3 cellular contexts compared by ENCODE assay signal in the genomic region with DNA sequence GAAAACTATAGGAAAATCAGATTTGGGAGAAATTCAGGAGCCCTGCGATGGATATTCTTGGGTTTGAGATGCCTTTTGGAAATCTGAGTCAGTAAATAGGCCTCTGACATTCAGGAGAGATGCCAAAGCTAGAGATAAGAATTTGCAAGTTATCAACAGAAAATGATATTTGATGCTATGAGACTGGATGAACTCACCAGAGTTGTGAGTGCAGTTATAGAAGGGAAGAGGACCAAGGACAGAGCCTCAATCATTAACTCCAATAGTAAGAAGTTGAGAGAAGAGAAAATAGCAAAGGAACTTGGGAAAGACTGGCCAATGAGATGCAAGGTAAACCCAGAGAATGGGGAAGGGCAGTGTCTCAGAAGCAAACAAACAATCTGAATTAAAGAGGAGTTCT.
A peak's percentile ranks its signal among the peaks of the same experiment; 100 is the strongest.
TF ChIP-seq lines count a peak whose summit lies in the region.

No MANE protein-coding gene starts in this region.

TF ChIP-seq in HEK293, 187 proteins besides CTCF, POLR2A, EP300 and RAD21:
- TF ChIP-seq, protein P1, sequence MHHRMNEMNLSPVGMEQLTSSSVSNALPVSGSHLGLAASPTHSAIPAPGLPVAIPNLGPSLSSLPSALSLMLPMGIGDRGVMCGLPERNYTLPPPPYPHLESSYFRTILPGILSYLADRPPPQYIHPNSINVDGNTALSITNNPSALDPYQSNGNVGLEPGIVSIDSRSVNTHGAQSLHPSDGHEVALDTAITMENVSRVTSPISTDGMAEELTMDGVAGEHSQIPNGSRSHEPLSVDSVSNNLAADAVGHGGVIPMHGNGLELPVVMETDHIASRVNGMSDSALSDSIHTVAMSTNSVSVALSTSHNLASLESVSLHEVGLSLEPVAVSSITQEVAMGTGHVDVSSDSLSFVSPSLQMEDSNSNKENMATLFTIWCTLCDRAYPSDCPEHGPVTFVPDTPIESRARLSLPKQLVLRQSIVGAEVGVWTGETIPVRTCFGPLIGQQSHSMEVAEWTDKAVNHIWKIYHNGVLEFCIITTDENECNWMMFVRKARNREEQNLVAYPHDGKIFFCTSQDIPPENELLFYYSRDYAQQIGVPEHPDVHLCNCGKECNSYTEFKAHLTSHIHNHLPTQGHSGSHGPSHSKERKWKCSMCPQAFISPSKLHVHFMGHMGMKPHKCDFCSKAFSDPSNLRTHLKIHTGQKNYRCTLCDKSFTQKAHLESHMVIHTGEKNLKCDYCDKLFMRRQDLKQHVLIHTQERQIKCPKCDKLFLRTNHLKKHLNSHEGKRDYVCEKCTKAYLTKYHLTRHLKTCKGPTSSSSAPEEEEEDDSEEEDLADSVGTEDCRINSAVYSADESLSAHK (tag by site-specific recombination; IDR thresholded peaks at IDR 0.05), result no peak
- TF ChIP-seq ZNF341 (tag by site-specific recombination; IDR thresholded peaks at IDR 0.05; ENCODE audit: low read depth) (no peak), WT1 (tag by site-specific recombination; IDR thresholded peaks at IDR 0.05) (no peak), ZNF416 (tag by site-specific recombination; IDR thresholded peaks at IDR 0.05) (no peak), ZNF621 (tag by site-specific recombination; IDR thresholded peaks at IDR 0.05) (no peak), ZNF19 (tag by site-specific recombination; IDR thresholded peaks at IDR 0.05; ENCODE audit: low read depth) (no peak)
- TF ChIP-seq, protein P2, sequence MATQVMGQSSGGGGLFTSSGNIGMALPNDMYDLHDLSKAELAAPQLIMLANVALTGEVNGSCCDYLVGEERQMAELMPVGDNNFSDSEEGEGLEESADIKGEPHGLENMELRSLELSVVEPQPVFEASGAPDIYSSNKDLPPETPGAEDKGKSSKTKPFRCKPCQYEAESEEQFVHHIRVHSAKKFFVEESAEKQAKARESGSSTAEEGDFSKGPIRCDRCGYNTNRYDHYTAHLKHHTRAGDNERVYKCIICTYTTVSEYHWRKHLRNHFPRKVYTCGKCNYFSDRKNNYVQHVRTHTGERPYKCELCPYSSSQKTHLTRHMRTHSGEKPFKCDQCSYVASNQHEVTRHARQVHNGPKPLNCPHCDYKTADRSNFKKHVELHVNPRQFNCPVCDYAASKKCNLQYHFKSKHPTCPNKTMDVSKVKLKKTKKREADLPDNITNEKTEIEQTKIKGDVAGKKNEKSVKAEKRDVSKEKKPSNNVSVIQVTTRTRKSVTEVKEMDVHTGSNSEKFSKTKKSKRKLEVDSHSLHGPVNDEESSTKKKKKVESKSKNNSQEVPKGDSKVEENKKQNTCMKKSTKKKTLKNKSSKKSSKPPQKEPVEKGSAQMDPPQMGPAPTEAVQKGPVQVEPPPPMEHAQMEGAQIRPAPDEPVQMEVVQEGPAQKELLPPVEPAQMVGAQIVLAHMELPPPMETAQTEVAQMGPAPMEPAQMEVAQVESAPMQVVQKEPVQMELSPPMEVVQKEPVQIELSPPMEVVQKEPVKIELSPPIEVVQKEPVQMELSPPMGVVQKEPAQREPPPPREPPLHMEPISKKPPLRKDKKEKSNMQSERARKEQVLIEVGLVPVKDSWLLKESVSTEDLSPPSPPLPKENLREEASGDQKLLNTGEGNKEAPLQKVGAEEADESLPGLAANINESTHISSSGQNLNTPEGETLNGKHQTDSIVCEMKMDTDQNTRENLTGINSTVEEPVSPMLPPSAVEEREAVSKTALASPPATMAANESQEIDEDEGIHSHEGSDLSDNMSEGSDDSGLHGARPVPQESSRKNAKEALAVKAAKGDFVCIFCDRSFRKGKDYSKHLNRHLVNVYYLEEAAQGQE (tag by site-specific recombination; IDR thresholded peaks at IDR 0.05), result 0 out of 2 replicates have a peak, but pooled peaks have one; percentile 36

TF ChIP-seq in GM12878, 131 proteins besides CTCF, POLR2A, EP300 and RAD21:
- TF ChIP-seq EED (IDR thresholded peaks at IDR 0.05; ENCODE audit: low read depth) (no peak), KDM1A (IDR thresholded peaks at IDR 0.05; ENCODE audit: borderline replicate concordance) (no peak), STAT1 (conservative IDR thresholded peaks at IDR 0.05) (no peak), NR2F1 (conservative IDR thresholded peaks at IDR 0.05) (no peak), FOS (IDR thresholded peaks at IDR 0.05; ENCODE audit: borderline replicate concordance, extremely low read depth, insufficient read length) (no peak), MYC (IDR thresholded peaks at IDR 0.05; ENCODE audit: insufficient read depth, insufficient read length, insufficient replicate concordance, low read length, severe bottlenecking) (no peak)
- TF ChIP-seq, protein P3, sequence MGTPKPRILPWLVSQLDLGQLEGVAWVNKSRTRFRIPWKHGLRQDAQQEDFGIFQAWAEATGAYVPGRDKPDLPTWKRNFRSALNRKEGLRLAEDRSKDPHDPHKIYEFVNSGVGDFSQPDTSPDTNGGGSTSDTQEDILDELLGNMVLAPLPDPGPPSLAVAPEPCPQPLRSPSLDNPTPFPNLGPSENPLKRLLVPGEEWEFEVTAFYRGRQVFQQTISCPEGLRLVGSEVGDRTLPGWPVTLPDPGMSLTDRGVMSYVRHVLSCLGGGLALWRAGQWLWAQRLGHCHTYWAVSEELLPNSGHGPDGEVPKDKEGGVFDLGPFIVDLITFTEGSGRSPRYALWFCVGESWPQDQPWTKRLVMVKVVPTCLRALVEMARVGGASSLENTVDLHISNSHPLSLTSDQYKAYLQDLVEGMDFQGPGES (IDR thresholded peaks at IDR 0.05), result no peak
- TF ChIP-seq, protein P4, sequence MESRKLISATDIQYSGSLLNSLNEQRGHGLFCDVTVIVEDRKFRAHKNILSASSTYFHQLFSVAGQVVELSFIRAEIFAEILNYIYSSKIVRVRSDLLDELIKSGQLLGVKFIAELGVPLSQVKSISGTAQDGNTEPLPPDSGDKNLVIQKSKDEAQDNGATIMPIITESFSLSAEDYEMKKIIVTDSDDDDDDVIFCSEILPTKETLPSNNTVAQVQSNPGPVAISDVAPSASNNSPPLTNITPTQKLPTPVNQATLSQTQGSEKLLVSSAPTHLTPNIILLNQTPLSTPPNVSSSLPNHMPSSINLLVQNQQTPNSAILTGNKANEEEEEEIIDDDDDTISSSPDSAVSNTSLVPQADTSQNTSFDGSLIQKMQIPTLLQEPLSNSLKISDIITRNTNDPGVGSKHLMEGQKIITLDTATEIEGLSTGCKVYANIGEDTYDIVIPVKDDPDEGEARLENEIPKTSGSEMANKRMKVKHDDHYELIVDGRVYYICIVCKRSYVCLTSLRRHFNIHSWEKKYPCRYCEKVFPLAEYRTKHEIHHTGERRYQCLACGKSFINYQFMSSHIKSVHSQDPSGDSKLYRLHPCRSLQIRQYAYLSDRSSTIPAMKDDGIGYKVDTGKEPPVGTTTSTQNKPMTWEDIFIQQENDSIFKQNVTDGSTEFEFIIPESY (IDR thresholded peaks at IDR 0.05), result no peak
- TF ChIP-seq, protein P5, sequence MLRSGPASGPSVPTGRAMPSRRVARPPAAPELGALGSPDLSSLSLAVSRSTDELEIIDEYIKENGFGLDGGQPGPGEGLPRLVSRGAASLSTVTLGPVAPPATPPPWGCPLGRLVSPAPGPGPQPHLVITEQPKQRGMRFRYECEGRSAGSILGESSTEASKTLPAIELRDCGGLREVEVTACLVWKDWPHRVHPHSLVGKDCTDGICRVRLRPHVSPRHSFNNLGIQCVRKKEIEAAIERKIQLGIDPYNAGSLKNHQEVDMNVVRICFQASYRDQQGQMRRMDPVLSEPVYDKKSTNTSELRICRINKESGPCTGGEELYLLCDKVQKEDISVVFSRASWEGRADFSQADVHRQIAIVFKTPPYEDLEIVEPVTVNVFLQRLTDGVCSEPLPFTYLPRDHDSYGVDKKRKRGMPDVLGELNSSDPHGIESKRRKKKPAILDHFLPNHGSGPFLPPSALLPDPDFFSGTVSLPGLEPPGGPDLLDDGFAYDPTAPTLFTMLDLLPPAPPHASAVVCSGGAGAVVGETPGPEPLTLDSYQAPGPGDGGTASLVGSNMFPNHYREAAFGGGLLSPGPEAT (IDR thresholded peaks at IDR 0.05; ENCODE audit: low read depth), result no peak

TF ChIP-seq in WTC11, 78 proteins besides CTCF, POLR2A, EP300 and RAD21:
- TF ChIP-seq FOXP1 (CRISPR knock-in tag; IDR thresholded peaks at IDR 0.05; ENCODE audit: borderline replicate concordance), result no peak
- no peak for TF ChIP-seq ZNF219 (CRISPR knock-in tag; IDR thresholded peaks at IDR 0.05; ENCODE audit: borderline replicate concordance)
- TF ChIP-seq, protein P6, sequence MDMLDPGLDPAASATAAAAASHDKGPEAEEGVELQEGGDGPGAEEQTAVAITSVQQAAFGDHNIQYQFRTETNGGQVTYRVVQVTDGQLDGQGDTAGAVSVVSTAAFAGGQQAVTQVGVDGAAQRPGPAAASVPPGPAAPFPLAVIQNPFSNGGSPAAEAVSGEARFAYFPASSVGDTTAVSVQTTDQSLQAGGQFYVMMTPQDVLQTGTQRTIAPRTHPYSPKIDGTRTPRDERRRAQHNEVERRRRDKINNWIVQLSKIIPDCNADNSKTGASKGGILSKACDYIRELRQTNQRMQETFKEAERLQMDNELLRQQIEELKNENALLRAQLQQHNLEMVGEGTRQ (CRISPR knock-in tag; IDR thresholded peaks at IDR 0.05), result no peak
- TF ChIP-seq NFYB (CRISPR knock-in tag; conservative IDR thresholded peaks at IDR 0.05; ENCODE audit: low read depth), result no peak
- TF ChIP-seq MYBL2 (CRISPR knock-in tag; IDR thresholded peaks at IDR 0.05), result no peak
- no peak for TF ChIP-seq NFATC4 (CRISPR knock-in tag; IDR thresholded peaks at IDR 0.05)
- no peak for TF ChIP-seq ATF1 (CRISPR knock-in tag; IDR thresholded peaks at IDR 0.05)
- no peak for TF ChIP-seq CBFB (CRISPR knock-in tag; IDR thresholded peaks at IDR 0.05; ENCODE audit: low read depth)
- no peak for TF ChIP-seq ZNF396 (CRISPR knock-in tag; IDR thresholded peaks at IDR 0.05; ENCODE audit: borderline replicate concordance)
- no peak for TF ChIP-seq ZNF263 (CRISPR knock-in tag; IDR thresholded peaks at IDR 0.05; ENCODE audit: low read depth)
- no peak for TF ChIP-seq OVOL2 (CRISPR knock-in tag; IDR thresholded peaks at IDR 0.05; ENCODE audit: borderline replicate concordance)
- no peak for TF ChIP-seq TCF7 (CRISPR knock-in tag; IDR thresholded peaks at IDR 0.05; ENCODE audit: low read depth)
- no peak for TF ChIP-seq TEAD1 (CRISPR knock-in tag; IDR thresholded peaks at IDR 0.05)
- TF ChIP-seq RELA (CRISPR knock-in tag; IDR thresholded peaks at IDR 0.05; ENCODE audit: borderline replicate concordance), result no peak
- TF ChIP-seq, protein P7, sequence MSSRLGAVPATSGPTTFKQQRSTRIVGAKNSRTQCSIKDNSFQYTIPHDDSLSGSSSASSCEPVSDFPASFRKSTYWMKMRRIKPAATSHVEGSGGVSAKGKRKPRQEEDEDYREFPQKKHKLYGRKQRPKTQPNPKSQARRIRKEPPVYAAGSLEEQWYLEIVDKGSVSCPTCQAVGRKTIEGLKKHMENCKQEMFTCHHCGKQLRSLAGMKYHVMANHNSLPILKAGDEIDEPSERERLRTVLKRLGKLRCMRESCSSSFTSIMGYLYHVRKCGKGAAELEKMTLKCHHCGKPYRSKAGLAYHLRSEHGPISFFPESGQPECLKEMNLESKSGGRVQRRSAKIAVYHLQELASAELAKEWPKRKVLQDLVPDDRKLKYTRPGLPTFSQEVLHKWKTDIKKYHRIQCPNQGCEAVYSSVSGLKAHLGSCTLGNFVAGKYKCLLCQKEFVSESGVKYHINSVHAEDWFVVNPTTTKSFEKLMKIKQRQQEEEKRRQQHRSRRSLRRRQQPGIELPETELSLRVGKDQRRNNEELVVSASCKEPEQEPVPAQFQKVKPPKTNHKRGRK (CRISPR knock-in tag; IDR thresholded peaks at IDR 0.05; ENCODE audit: borderline replicate concordance), result no peak
